In the genomic region with DNA sequence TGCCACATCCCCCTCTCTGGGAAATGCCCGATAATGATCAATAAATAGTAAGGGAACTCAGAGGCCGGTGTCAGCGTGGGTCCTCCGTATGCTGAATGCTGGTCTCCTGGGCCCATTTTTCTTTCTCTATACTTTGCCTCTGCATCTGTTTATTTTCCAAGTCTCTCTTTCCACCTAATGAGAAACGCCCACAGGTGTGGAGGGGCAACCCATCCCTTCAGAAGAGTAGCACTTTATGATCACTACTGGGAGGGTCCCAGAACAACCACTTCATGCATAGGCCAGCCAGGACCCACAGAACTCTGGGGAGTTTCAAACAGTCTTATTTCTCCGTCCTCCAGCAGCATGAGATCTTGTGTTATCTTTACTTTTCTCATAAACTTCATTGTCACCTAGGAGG, we compare ENCODE assay signal across 18 cellular contexts.
A peak's percentile ranks its signal among the peaks of the same experiment; 100 is the strongest.
DNase-seq lines count a peak whose midpoint lies in the region; ATAC-seq, FAIRE-seq and TF ChIP-seq lines count a peak whose summit lies in the region.
"Had no signal": no experiment of that assay in that cellular context is flagged by ENCODE, and none has a peak within 500 bp of the region (broad histone marks: within the 10 kb centered on the region; RNA-seq: fewer than 3 reads in every experiment).

No MANE protein-coding gene starts in this region.

- TF ChIP-seq EP300 in A549 (IDR thresholded peaks at IDR 0.05), result no peak

- TF ChIP-seq POLR2A in A549 (IDR thresholded peaks at IDR 0.05; ENCODE audit: low read length), result no peak

- H3K4ac ChIP-seq in trophoblast cell (ENCODE audit: low read depth, low read length), result no peak overlapping the region

- H3K18ac ChIP-seq in trophoblast cell (ENCODE audit: low read length), result no peak overlapping the region

- no peaks in the 10 kb centered on the region for H3K27me3 Mint-ChIP-seq in endodermal cell (ENCODE audit: insufficient read depth)

- H3K4me1 Mint-ChIP-seq in endodermal cell, result peaks cover 38% of the 10 kb centered on the region
- H3K4me1 Mint-ChIP-seq: CD4-positive, CD25-positive, alpha-beta regulatory T cell had no signal

- peak overlapping the region; percentile 24 for H2BK12ac ChIP-seq in trophoblast cell (ENCODE audit: low read length)

- H3K27ac ChIP-seq in A549 (peak overlapping the region; percentile 73 to 83), HUES6 (ENCODE audit: low read depth, low read length) (peak overlapping the region; percentile 89; the same call in 1 of the 2 replicates), endodermal cell (ENCODE audit: low read depth, low read length) (no peak overlapping the region), trophoblast cell (ENCODE audit: low read depth, low read length) (peak overlapping the region; percentile 61)
- H3K27ac ChIP-seq: 22Rv1; BLaER1 treated with 17β-estradiol and CSF1 and Interleukin-3, amounts not matched to agents 10 nM and 100 nM; GM23248 had no signal

- H3K9ac ChIP-seq in HUES6 (ENCODE audit: low read length) (peak overlapping the region; percentile 74), endodermal cell (ENCODE audit: extremely low read depth, low read length, poor library complexity, severe bottlenecking) (no peak overlapping the region), trophoblast cell (ENCODE audit: low read length) (no peak overlapping the region)
- H3K9ac ChIP-seq: BLaER1 treated with 17β-estradiol and CSF1 and Interleukin-3, amounts not matched to agents 10 nM and 100 nM; GM23248 had no signal

- H4K12ac ChIP-seq in trophoblast cell (ENCODE audit: low read depth, low read length), result no peak overlapping the region

- TF ChIP-seq CTCF in A549 (IDR thresholded peaks at IDR 0.05), result no peak
- no peak for TF ChIP-seq CTCF in endodermal cell (conservative IDR thresholded peaks at IDR 0.05)

- no peaks in the 10 kb centered on the region for H3K36me3 ChIP-seq in HUES6 (ENCODE audit: control insufficient read depth, insufficient read depth, low read length)
- H3K36me3 ChIP-seq in endodermal cell (ENCODE audit: control insufficient read depth, insufficient read depth, low read length), result no peaks in the 10 kb centered on the region
- H3K36me3 ChIP-seq in trophoblast cell (ENCODE audit: control insufficient read depth in 1 of 2, insufficient read depth in 2 of 2, low read length in 2 of 2), result no peaks in the 10 kb centered on the region
- H3K36me3 ChIP-seq: BLaER1 treated with 17β-estradiol and CSF1 and Interleukin-3, amounts not matched to agents 10 nM and 100 nM had no signal

- no peak overlapping the region for H2AK5ac ChIP-seq in trophoblast cell (ENCODE audit: low read length)

- no peak overlapping the region for H3K14ac ChIP-seq in trophoblast cell (ENCODE audit: low read length)

- 0 out of 3 replicates have a peak, but pooled peaks cover 3% of the 10 kb centered on the region for H3K9me3 ChIP-seq in A549
- no peaks in the 10 kb centered on the region for H3K9me3 ChIP-seq in HUES6 (ENCODE audit: control insufficient read depth, insufficient read depth, low read depth, low read length)
- no peaks in the 10 kb centered on the region for H3K9me3 ChIP-seq in endodermal cell (ENCODE audit: control insufficient read depth, low read length)
- H3K9me3 ChIP-seq in trophoblast cell (ENCODE audit: insufficient read depth, low read depth, low read length), result no peaks in the 10 kb centered on the region

- no peaks in the 10 kb centered on the region for H3K9me3 Mint-ChIP-seq in endodermal cell
- H3K9me3 Mint-ChIP-seq: CD4-positive, CD25-positive, alpha-beta regulatory T cell had no signal

- H3K36me3 Mint-ChIP-seq in endodermal cell (ENCODE audit: low read depth), result no peaks in the 10 kb centered on the region
- H3K36me3 Mint-ChIP-seq: CD4-positive, CD25-positive, alpha-beta regulatory T cell had no signal

- H4K8ac ChIP-seq in trophoblast cell (ENCODE audit: low read depth, low read length), result peak overlapping the region; percentile 88

- H3K4me2 ChIP-seq in A549 (peak overlapping the region; percentile 36), trophoblast cell (ENCODE audit: low read length) (no peak overlapping the region)
- H3K4me2 ChIP-seq: BLaER1 treated with 17β-estradiol and CSF1 and Interleukin-3, amounts not matched to agents 10 nM and 100 nM had no signal

- H2BK5ac ChIP-seq in trophoblast cell (ENCODE audit: low read depth, low read length, poor library complexity), result peak overlapping the region; percentile 81

- H3K79me2 ChIP-seq in trophoblast cell (ENCODE audit: control insufficient read depth, insufficient read depth, low read length, poor library complexity), result no peaks in the 10 kb centered on the region

- no peak overlapping the region for H3K4me3 Mint-ChIP-seq in endodermal cell
- H3K4me3 Mint-ChIP-seq: CD4-positive, CD25-positive, alpha-beta regulatory T cell had no signal

- CTCF ChIA-PET in A549 (lab: Yijun Ruan, JAX), result no interaction called here

- DNase-seq in A549 (ENCODE audit: low read depth in 1 of 2, low spot score in 1 of 2) (no peak), endodermal cell (no peak), trophoblast cell (no peak), NCI-H510A (lab: John Stamatoyannopoulos, UW) (no peak), middle frontal gyrus (ENCODE audit: extremely low spot score, low spot score) (no peak)
- DNase-seq: AML-193; Calu3; CD4-positive, CD25-positive, alpha-beta regulatory T cell; DMS 273 treated with DMSO at 0.1 percent for 48 hours; GM23248; H7 had no signal

- peak overlapping the region; percentile 30 for H3K27ac Mint-ChIP-seq in endodermal cell
- H3K27ac Mint-ChIP-seq: CD4-positive, CD25-positive, alpha-beta regulatory T cell had no signal

- H3K79me1 ChIP-seq in trophoblast cell (ENCODE audit: low read length), result peaks cover 14% of the 10 kb centered on the region

- H4K91ac ChIP-seq in trophoblast cell (ENCODE audit: low read depth, low read length), result peak overlapping the region; percentile 76

- WGBS in A549 (ENCODE audit: missing lambda C conversion rate), result 50% methylated on average over 6 of the region's 6 CpGs
- 85 to 90% methylated on average over 5 to 6 of the region's 6 CpGs for WGBS in endodermal cell (ENCODE audit: insufficient coverage in 1 of 2, insufficient read length in 1 of 2), 2 experiments
- WGBS in trophoblast cell (ENCODE audit: extremely low coverage, insufficient coverage, insufficient read length), result no CpG with 5 or more reads among the region's 6 CpGs

- ATAC-seq in A549 (peak in 1 of 2 experiments; percentile 53; a peak in 1 of 6 replicates), HG02642 (IDR thresholded peaks at IDR 0.05; ENCODE audit: poor library complexity, unreplicated experiment) (no peak)
- ATAC-seq: HepG2 had no signal

- no peak overlapping the region for H2AFZ ChIP-seq in trophoblast cell (ENCODE audit: insufficient read depth, low read length, poor library complexity)
- H2AFZ ChIP-seq: GM23248 had no signal

- no peaks in the 10 kb centered on the region for H3K27me3 ChIP-seq in HUES6 (ENCODE audit: control insufficient read depth, insufficient read depth, low read length)
- H3K27me3 ChIP-seq in endodermal cell (ENCODE audit: control insufficient read depth, insufficient read depth, low read length, poor library complexity, severe bottlenecking), result no peaks in the 10 kb centered on the region
- H3K27me3 ChIP-seq in trophoblast cell (ENCODE audit: insufficient read depth, low read length), result no peaks in the 10 kb centered on the region
- H3K27me3 ChIP-seq: BLaER1 treated with 17β-estradiol and CSF1 and Interleukin-3, amounts not matched to agents 10 nM and 100 nM had no signal

- TF ChIP-seq RAD21 in A549 (conservative IDR thresholded peaks at IDR 0.05 in 1 of 2, IDR thresholded peaks at IDR 0.05 in 1 of 2), result no peak

- H3K4me3 ChIP-seq in A549, result no peak overlapping the region
- no peak overlapping the region for H3K4me3 ChIP-seq in HUES6 (ENCODE audit: low read depth, low read length)
- no peak overlapping the region for H3K4me3 ChIP-seq in endodermal cell (ENCODE audit: low read length)
- H3K4me3 ChIP-seq in trophoblast cell (ENCODE audit: low read depth, low read length), result no peak overlapping the region
- H3K4me3 ChIP-seq: BLaER1 treated with 17β-estradiol and CSF1 and Interleukin-3, amounts not matched to agents 10 nM and 100 nM; GM23248 had no signal

- H3K4me1 ChIP-seq in A549 (peaks cover 27% of the 10 kb centered on the region), HUES6 (ENCODE audit: control insufficient read depth, insufficient read depth, low read length) (peaks cover 47% of the 10 kb centered on the region), endodermal cell (ENCODE audit: control insufficient read depth, insufficient read depth, low read length) (no peaks in the 10 kb centered on the region), trophoblast cell (ENCODE audit: control insufficient read depth in 1 of 2, insufficient read depth in 2 of 2, low read length in 2 of 2) (peaks cover 6 to 18% of the 10 kb centered on the region in 2 experiments)

- peak overlapping the region; percentile 88 for H2BK120ac ChIP-seq in trophoblast cell (ENCODE audit: insufficient read depth, low read length, poor library complexity)

- H3K23ac ChIP-seq in trophoblast cell (ENCODE audit: low read length), result no peak overlapping the region

- FAIRE-seq in A549 (lab: Jason Lieb, UNC), result no peak
- FAIRE-seq: G401.6, GM12891, HepG2 had no signal

- POLR2A ChIA-PET in A549 (lab: Yijun Ruan, JAX), result no interaction called here

TF ChIP-seq in A549, 52 proteins besides CTCF, POLR2A, EP300 and RAD21 (continues in another document):
- TF ChIP-seq, protein P1, sequence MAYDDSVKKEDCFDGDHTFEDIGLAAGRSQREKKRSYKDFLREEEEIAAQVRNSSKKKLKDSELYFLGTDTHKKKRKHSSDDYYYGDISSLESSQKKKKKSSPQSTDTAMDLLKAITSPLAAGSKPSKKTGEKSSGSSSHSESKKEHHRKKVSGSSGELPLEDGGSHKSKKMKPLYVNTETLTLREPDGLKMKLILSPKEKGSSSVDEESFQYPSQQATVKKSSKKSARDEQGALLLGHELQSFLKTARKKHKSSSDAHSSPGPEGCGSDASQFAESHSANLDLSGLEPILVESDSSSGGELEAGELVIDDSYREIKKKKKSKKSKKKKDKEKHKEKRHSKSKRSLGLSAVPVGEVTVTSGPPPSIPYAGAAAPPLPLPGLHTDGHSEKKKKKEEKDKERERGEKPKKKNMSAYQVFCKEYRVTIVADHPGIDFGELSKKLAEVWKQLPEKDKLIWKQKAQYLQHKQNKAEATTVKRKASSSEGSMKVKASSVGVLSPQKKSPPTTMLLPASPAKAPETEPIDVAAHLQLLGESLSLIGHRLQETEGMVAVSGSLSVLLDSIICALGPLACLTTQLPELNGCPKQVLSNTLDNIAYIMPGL (CRISPR knock-in tag; IDR thresholded peaks at IDR 0.05; ENCODE audit: borderline replicate concordance), result no peak
- TF ChIP-seq EHMT2 (IDR thresholded peaks at IDR 0.05; ENCODE audit: low read depth), result no peak
- no peak for TF ChIP-seq KDM5A (IDR thresholded peaks at IDR 0.05)
- no peak for TF ChIP-seq JUN (IDR thresholded peaks at IDR 0.05)
- no peak for TF ChIP-seq NFE2L2 (conservative IDR thresholded peaks at IDR 0.05; ENCODE audit: low read length)
- TF ChIP-seq, protein P2, sequence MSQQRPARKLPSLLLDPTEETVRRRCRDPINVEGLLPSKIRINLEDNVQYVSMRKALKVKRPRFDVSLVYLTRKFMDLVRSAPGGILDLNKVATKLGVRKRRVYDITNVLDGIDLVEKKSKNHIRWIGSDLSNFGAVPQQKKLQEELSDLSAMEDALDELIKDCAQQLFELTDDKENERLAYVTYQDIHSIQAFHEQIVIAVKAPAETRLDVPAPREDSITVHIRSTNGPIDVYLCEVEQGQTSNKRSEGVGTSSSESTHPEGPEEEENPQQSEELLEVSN (IDR thresholded peaks at IDR 0.05; ENCODE audit: borderline replicate concordance, low read depth), result no peak
